Comparison of ENCODE assay signal across 2 cellular contexts in genomic region chr22:32515074-32515473, GRCh38.
A peak's percentile ranks its signal among the peaks of the same experiment; 100 is the strongest.
TF ChIP-seq lines count a peak whose summit lies in the region.

No MANE protein-coding gene starts in this region.

TF ChIP-seq in HepG2, 621 proteins besides CTCF, POLR2A, EP300 and RAD21:
- no peak for TF ChIP-seq SP140L (CRISPR knock-in tag; IDR thresholded peaks at IDR 0.05; ENCODE audit: borderline replicate concordance)
- no peak for TF ChIP-seq NFKB2 (CRISPR knock-in tag; IDR thresholded peaks at IDR 0.05; ENCODE audit: borderline replicate concordance)
- TF ChIP-seq NFE2 (CRISPR knock-in tag; IDR thresholded peaks at IDR 0.05): no peak
- TF ChIP-seq ZNF775 (CRISPR knock-in tag; IDR thresholded peaks at IDR 0.05; ENCODE audit: borderline replicate concordance): no peak
- TF ChIP-seq E2F1 (CRISPR knock-in tag; IDR thresholded peaks at IDR 0.05): no peak
- no peak for TF ChIP-seq CHD4 (IDR thresholded peaks at IDR 0.05; ENCODE audit: borderline replicate concordance, low read length)

TF ChIP-seq in K562, 482 proteins besides CTCF, POLR2A, EP300 and RAD21:
- TF ChIP-seq CBFA2T3 (IDR thresholded peaks at IDR 0.05) (peak; percentile 17; the same call in 1 of the 2 replicates), TBP (optimal IDR thresholded peaks at IDR 0.05; ENCODE audit: low read depth, low read length) (no peak)
